In the genomic region with DNA sequence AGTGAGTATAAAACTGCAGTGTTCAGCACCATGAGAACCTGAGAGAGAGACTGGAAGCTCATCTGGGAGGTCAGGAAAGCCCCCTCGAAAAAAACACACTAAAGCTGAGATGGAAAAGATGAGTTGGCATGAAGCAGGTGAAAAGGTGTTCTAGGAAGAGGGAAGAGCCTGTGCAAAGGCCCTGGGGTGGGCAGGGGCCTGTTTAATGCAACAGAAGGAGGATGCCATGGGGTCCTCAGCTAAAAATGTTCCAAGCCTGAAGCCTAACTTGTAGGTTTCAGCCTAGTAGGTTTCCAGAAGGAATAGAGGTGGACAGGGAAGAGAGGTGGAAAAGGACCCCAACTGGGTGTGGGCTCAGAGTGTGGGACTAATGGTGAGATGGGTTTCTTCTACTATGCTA, we compare ENCODE assay signal across 17 cellular contexts.
DNase-seq lines count a peak whose midpoint lies in the region; ATAC-seq and TF ChIP-seq lines count a peak whose summit lies in the region.
"Had no signal": no experiment of that assay in that cellular context is flagged by ENCODE, and none has a peak within 500 bp of the region (broad histone marks: within the 10 kb centered on the region; RNA-seq: fewer than 3 reads in every experiment).

No MANE protein-coding gene starts in this region.

- H3K27me3 ChIP-seq in OCI-LY3 (ENCODE audit: low read depth, low read length): peaks cover 8% of the 10 kb centered on the region; the same call in 1 of the 2 replicates
- H3K27me3 ChIP-seq in PC-3 (ENCODE audit: low read length): peaks cover 42% of the 10 kb centered on the region
- H3K27me3 ChIP-seq: BLaER1 had no signal

- no peak overlapping the region for H3K9ac ChIP-seq in OCI-LY3 (ENCODE audit: low read length)
- H3K9ac ChIP-seq in PC-3 (ENCODE audit: low read length): no peak overlapping the region
- H3K9ac ChIP-seq: BLaER1 had no signal

- no peak overlapping the region for H3K27ac Mint-ChIP-seq in osteocyte (ENCODE audit: unreplicated experiment)
- H3K27ac Mint-ChIP-seq: B cell; CD4-positive, CD25-positive, alpha-beta regulatory T cell; CD8-positive, alpha-beta T cell had no signal

- no peak for TF ChIP-seq POLR2A in lower leg skin (IDR thresholded peaks at IDR 0.05)

- H3K79me2 ChIP-seq in OCI-LY3 (ENCODE audit: low read length): no peaks in the 10 kb centered on the region
- H3K79me2 ChIP-seq in PC-3 (ENCODE audit: low read length): no peaks in the 10 kb centered on the region

- H2AFZ ChIP-seq in OCI-LY3 (ENCODE audit: low read depth, low read length): no peak overlapping the region
- H2AFZ ChIP-seq in PC-3 (ENCODE audit: low read length): no peak overlapping the region

- H3K36me3 Mint-ChIP-seq in osteocyte (ENCODE audit: unreplicated experiment): no peaks in the 10 kb centered on the region
- H3K36me3 Mint-ChIP-seq: CD4-positive, CD25-positive, alpha-beta regulatory T cell; CD8-positive, alpha-beta T cell had no signal

- H3K27me3 Mint-ChIP-seq in osteocyte (ENCODE audit: unreplicated experiment): peaks cover 27% of the 10 kb centered on the region
- H3K27me3 Mint-ChIP-seq: B cell; CD4-positive, CD25-positive, alpha-beta regulatory T cell had no signal

- H3K27ac ChIP-seq in OCI-LY3 (ENCODE audit: low read length) (no peak overlapping the region), PC-3 (ENCODE audit: low read length) (no peak overlapping the region)
- H3K27ac ChIP-seq: 22Rv1, BLaER1, C4-2B had no signal

- intact Hi-C loops in lower leg skin (cut with DNase I; ENCODE audit: low total_unique reads) (no loop called here), PC-3 (cut with micrococcal nuclease) (no loop called here)

- no peaks in the 10 kb centered on the region for H3K4me1 Mint-ChIP-seq in osteocyte (ENCODE audit: unreplicated experiment)
- H3K4me1 Mint-ChIP-seq: B cell; CD4-positive, CD25-positive, alpha-beta regulatory T cell had no signal

- TF ChIP-seq CTCF in GM12865 (IDR thresholded peaks at IDR 0.05; ENCODE audit: insufficient read depth, low read depth, low read length, missing control alignments) (no peak), OCI-LY3 (IDR thresholded peaks at IDR 0.05; ENCODE audit: low read depth, low read length) (no peak), osteocyte (IDR thresholded peaks at IDR 0.05) (no peak), lower leg skin (IDR thresholded peaks at IDR 0.05) (no peak), PC-3 (conservative IDR thresholded peaks at IDR 0.05; ENCODE audit: low read depth, low read length) (no peak)

- peak; percentile 43 for DNase-seq in GM12865 (ENCODE audit: low read depth)
- peak; percentile 34 for DNase-seq in osteocyte (ENCODE audit: extremely low spot score, unreplicated experiment)
- no peak for DNase-seq in lower leg skin (ENCODE audit: low spot score in 2 of 2)
- DNase-seq in PC-3: no peak
- no peak for DNase-seq in NCI-H187 treated with DMSO at 0.1 percent for 48 hours (lab: John Stamatoyannopoulos, UW)
- DNase-seq: Caco-2; CD4-positive, CD25-positive, alpha-beta regulatory T cell; CD8-positive, alpha-beta T cell; DMS153; DND-41; GOT3 had no signal

- CTCF ChIA-PET in PC-3 (lab: Charles Lee): no interaction called here

- H3K9me3 ChIP-seq in OCI-LY3 (ENCODE audit: insufficient read depth, low read length): no peaks in the 10 kb centered on the region
- H3K9me3 ChIP-seq in PC-3 (ENCODE audit: low read length): no peaks in the 10 kb centered on the region
- H3K9me3 ChIP-seq: BLaER1, Caco-2, HAP-1 had no signal

- peaks cover 23% of the 10 kb centered on the region for H3K4me1 ChIP-seq in OCI-LY3 (ENCODE audit: low read length)
- H3K4me1 ChIP-seq in PC-3 (ENCODE audit: insufficient read depth, low read length): no peaks in the 10 kb centered on the region
- H3K4me1 ChIP-seq: BLaER1, Caco-2, HAP-1 had no signal

- H3K4me3 ChIP-seq in GM12865 (ENCODE audit: low read depth, low read length) (no peak overlapping the region), OCI-LY3 (ENCODE audit: low read length) (no peak overlapping the region), lower leg skin (ENCODE audit: low read depth, poor library complexity, severe bottlenecking) (no peak overlapping the region), PC-3 (ENCODE audit: low read length) (no peak overlapping the region)
- H3K4me3 ChIP-seq: BLaER1, HAP-1 had no signal

- H3F3A ChIP-seq in PC-3 (ENCODE audit: low read length, unreplicated experiment): no peaks in the 10 kb centered on the region

- H4K20me1 ChIP-seq in OCI-LY3 (ENCODE audit: insufficient read depth, low read length) (no peaks in the 10 kb centered on the region), PC-3 (ENCODE audit: low read length) (no peaks in the 10 kb centered on the region)
- H4K20me1 ChIP-seq: BLaER1 had no signal

- peak overlapping the region; percentile 63; the same call in 1 of the 2 replicates for H3K4me2 ChIP-seq in OCI-LY3 (ENCODE audit: low read length)
- H3K4me2 ChIP-seq in PC-3 (ENCODE audit: low read length): no peak overlapping the region
- H3K4me2 ChIP-seq: BLaER1 had no signal

- H3K9me2 ChIP-seq in PC-3 (replicated peaks; ENCODE audit: low read length): no peaks in the 10 kb centered on the region

- POLR2A ChIA-PET in PC-3 (lab: Charles Lee; ENCODE audit: unreplicated experiment): no interaction called here

- no peaks in the 10 kb centered on the region for H3K9me3 Mint-ChIP-seq in osteocyte (ENCODE audit: unreplicated experiment)
- H3K9me3 Mint-ChIP-seq: CD8-positive, alpha-beta T cell had no signal

- ATAC-seq in PC-3: no peak
- ATAC-seq: CD8-positive, alpha-beta T cell had no signal

- 52 to 59% methylated on average over 1 of the region's 1 CpG for WGBS in lower leg skin, 2 donors

- BruUV-seq in PC-3 (replicated peaks; lab: Mats Ljungman, UMichigan): no TSS peak

- H3K4me3 Mint-ChIP-seq in osteocyte (ENCODE audit: unreplicated experiment): no peak overlapping the region
- H3K4me3 Mint-ChIP-seq: B cell; CD4-positive, CD25-positive, alpha-beta regulatory T cell; CD8-positive, alpha-beta T cell had no signal

- H3K36me3 ChIP-seq in OCI-LY3 (replicated peaks; ENCODE audit: low read depth, low read length) (no peaks in the 10 kb centered on the region), PC-3 (ENCODE audit: low read depth, low read length) (no peaks in the 10 kb centered on the region)
- H3K36me3 ChIP-seq: BLaER1, HAP-1 had no signal

Comparison
In these comparisons a context has a peak if more than half of its experiments do, and no peak if none do; other contexts are left out.
1. DNase-seq: peak in GM12865 (single experiment) and osteocyte (single experiment); none in lower leg skin (0 of 2), PC-3 (single experiment) and NCI-H187 treated with DMSO at 0.1 percent for 48 hours (single experiment).